Comparison of ENCODE assay signal across 22 cellular contexts in the genomic region with DNA sequence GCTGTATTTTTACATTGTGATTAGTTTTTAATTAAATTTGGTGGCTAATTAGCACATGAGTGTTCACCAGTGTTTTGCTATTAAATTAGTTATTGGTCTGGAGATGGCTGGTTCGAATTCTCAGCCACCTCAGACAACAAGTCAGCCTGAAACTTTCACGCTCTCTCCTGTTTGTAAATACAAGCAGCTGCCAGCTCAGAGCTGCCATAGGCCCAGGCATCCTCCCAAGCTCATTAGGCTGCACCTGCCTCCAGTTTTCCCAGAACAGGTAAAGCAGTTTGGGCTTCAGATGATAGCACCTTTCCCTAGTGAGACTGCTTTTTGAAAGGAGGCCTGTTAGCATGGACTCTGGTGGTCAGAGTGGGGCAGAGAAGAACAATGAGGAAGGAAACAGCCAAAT.
DNase-seq lines count a peak whose midpoint lies in the region; ATAC-seq and TF ChIP-seq lines count a peak whose summit lies in the region.
"Had no signal": no experiment of that assay in that cellular context is flagged by ENCODE, and none has a peak within 500 bp of the region (broad histone marks: within the 10 kb centered on the region; RNA-seq: fewer than 3 reads in every experiment).

No MANE protein-coding gene starts in this region.

- peak; percentile 58 for DNase-seq in DMS153 (lab: John Stamatoyannopoulos, UW)
- DNase-seq in H9 = no peak
- peak; percentile 54 for DNase-seq in NCI-H2171 treated with DMSO at 0.1 percent for 48 hours (lab: John Stamatoyannopoulos, UW)
- DNase-seq in NOMO-1 (lab: John Stamatoyannopoulos, UW; ENCODE audit: unreplicated experiment in 2 of 2) = no peak
- DNase-seq in activated CD4-positive, alpha-beta T cell treated with anti-CD3 and anti-CD28 coated beads, Interleukin-2, amount 50 U/mL, for 48 hours = no peak
- no peak for DNase-seq in LoVo (ENCODE audit: low spot score)
- DNase-seq: activated CD4-positive, alpha-beta T cell treated with anti-CD3 and anti-CD28 coated beads for 36 hours; left lung; midbrain; stimulated activated CD4-positive, alpha-beta T cell treated with anti-CD3 and anti-CD28 coated beads, Interleukin-2, amount 100 ng/mL, for 48 hours; SW 1271; trophoblast cell had no signal

- no peak overlapping the region for H3K27ac ChIP-seq in H9 (ENCODE audit: insufficient read length, low read depth, low read length)
- H3K27ac ChIP-seq: C4-2B, left lung had no signal

- H3K14ac ChIP-seq in H9 (ENCODE audit: insufficient read depth, low read length) = no peak overlapping the region

- H3K9ac ChIP-seq in H9 (ENCODE audit: extremely low read depth, insufficient read length, low read length) = no peak overlapping the region

- no peak overlapping the region for H3K23ac ChIP-seq in H9 (ENCODE audit: insufficient read length, low read depth, low read length)

- H2BK5ac ChIP-seq in H9 (ENCODE audit: insufficient read length, low read length) = no peak overlapping the region

- H3K4ac ChIP-seq in H9 (ENCODE audit: low read depth, low read length) = no peak overlapping the region

- no peak for ATAC-seq in HG03097 (IDR thresholded peaks at IDR 0.05; ENCODE audit: low FRiP score, unreplicated experiment)
- ATAC-seq: activated CD4-positive, alpha-beta T cell treated with anti-CD3 and anti-CD28 coated beads for 36 hours; activated naive CD4-positive, alpha-beta T cell treated with anti-CD3 and anti-CD28 coated beads, Interleukin-2, amount 50 U/mL, for 72 hours; GM12878; left lung had no signal

- peaks cover 72 to 80% of the 10 kb centered on the region in 2 experiments for H3K4me1 Mint-ChIP-seq in H9
- peaks cover 78% of the 10 kb centered on the region for H3K4me1 Mint-ChIP-seq in brain
- H3K4me1 Mint-ChIP-seq: activated CD4-positive, alpha-beta T cell treated with anti-CD3 and anti-CD28 coated beads for 36 hours had no signal

- TF ChIP-seq CTCF in H9 (conservative IDR thresholded peaks at IDR 0.05) = no peak
- TF ChIP-seq CTCF in brain (conservative IDR thresholded peaks at IDR 0.05) = no peak

- no peaks in the 10 kb centered on the region for H3K27me3 ChIP-seq in H9 (ENCODE audit: insufficient read depth, low read length)
- H3K27me3 ChIP-seq: heart right ventricle, left lung had no signal

- H3K27me3 Mint-ChIP-seq in H9 (ENCODE audit: low read depth) (no peaks in the 10 kb centered on the region), brain (peaks cover 12% of the 10 kb centered on the region)
- H3K27me3 Mint-ChIP-seq: progenitor cell of endocrine pancreas; stimulated activated naive CD8-positive, alpha-beta T cell treated with anti-CD3 and anti-CD28 coated beads, Interleukin-15, Interleukin-2, amounts not matched to agents 100 ng/mL and 50 ng/mL, for 24 hours had no signal

- no peak overlapping the region for H4K8ac ChIP-seq in H9 (replicated peaks; ENCODE audit: insufficient read length, low read depth, low read length)

- no peaks in the 10 kb centered on the region for H3K79me2 ChIP-seq in H9 (ENCODE audit: insufficient read depth, low read length)

- H2BK15ac ChIP-seq in H9 (ENCODE audit: low read depth, low read length) = no peak overlapping the region

- no peak overlapping the region for H2BK120ac ChIP-seq in H9 (ENCODE audit: low read depth, low read length, poor library complexity, severe bottlenecking)

- no CpG with 5 or more reads among the region's 2 CpGs for WGBS in H9 (ENCODE audit: extremely low coverage, insufficient read length, low lambda C conversion rate)

- H3K4me1 ChIP-seq in H9 (ENCODE audit: insufficient read depth, low read length) = peaks cover 24% of the 10 kb centered on the region
- H3K4me1 ChIP-seq: left lung had no signal

- H4K20me1 ChIP-seq in H9 (ENCODE audit: control insufficient read depth, insufficient read depth, insufficient read length) = no peaks in the 10 kb centered on the region

- H3K18ac ChIP-seq in H9 (ENCODE audit: insufficient read length, low read depth, low read length) = no peak overlapping the region

- no peak overlapping the region for H2BK20ac ChIP-seq in H9 (ENCODE audit: low read depth, low read length, poor library complexity, severe bottlenecking)

- H3T11ph ChIP-seq in H9 (ENCODE audit: low read length) = no peak overlapping the region

- H4K5ac ChIP-seq in H9 (ENCODE audit: insufficient read length, low read depth, low read length) = no peak overlapping the region

- no peaks in the 10 kb centered on the region for H3K9me3 ChIP-seq in H9 (ENCODE audit: control insufficient read depth, low read depth, low read length)
- H3K9me3 ChIP-seq: heart right ventricle, left lung had no signal

- H3K36me3 Mint-ChIP-seq in H9 (ENCODE audit: insufficient read depth in 1 of 3, low read depth in 3 of 3) (peaks cover 0 to 9% (median 8%) of the 10 kb centered on the region in 3 experiments; a peak in 6 of 7 replicates), brain (peaks cover 3% of the 10 kb centered on the region)
- H3K36me3 Mint-ChIP-seq: activated naive CD4-positive, alpha-beta T cell treated with anti-CD3 and anti-CD28 coated beads, Interleukin-2, amount 50 U/mL, for 72 hours had no signal

- H2BK12ac ChIP-seq in H9 (ENCODE audit: insufficient read length, low read depth, low read length) = no peak overlapping the region

- no peak overlapping the region for H2AFZ ChIP-seq in H9 (ENCODE audit: low read length)

- H3K4me3 Mint-ChIP-seq in H9 (no peak overlapping the region), brain (no peak overlapping the region)
- H3K4me3 Mint-ChIP-seq: activated CD4-positive, alpha-beta T cell treated with anti-CD3 and anti-CD28 coated beads for 36 hours; activated T-helper 1 cell treated with anti-CD3 and anti-CD28 coated beads, Interleukin-12 subunit alpha, Interleukin-12 subunit beta, Interleukin-2, Interleukin-4 antibody, amounts not matched to agents 30 ng/mL and 10 ng/mL and 1 ng/mL, durations not matched to agents 14 hours and 24 hours and 36 hours; stimulated activated naive CD8-positive, alpha-beta T cell treated with anti-CD3 and anti-CD28 coated beads, Interleukin-15, Interleukin-2, amounts not matched to agents 100 ng/mL and 50 ng/mL, for 24 hours had no signal

- no peaks in the 10 kb centered on the region for H3K23me2 ChIP-seq in H9 (ENCODE audit: insufficient read length, low read depth, low read length, poor library complexity, severe bottlenecking)

- H3K9me3 Mint-ChIP-seq in H9 (no peaks in the 10 kb centered on the region; a peak in 1 of 5 replicates), brain (no peaks in the 10 kb centered on the region)
- H3K9me3 Mint-ChIP-seq: activated naive CD4-positive, alpha-beta T cell treated with anti-CD3 and anti-CD28 coated beads, Interleukin-2, amount 50 U/mL, for 72 hours; activated T-helper 1 cell treated with anti-CD3 and anti-CD28 coated beads, Interleukin-12 subunit alpha, Interleukin-12 subunit beta, Interleukin-2, Interleukin-4 antibody, amounts not matched to agents 30 ng/mL and 10 ng/mL and 1 ng/mL, durations not matched to agents 14 hours and 24 hours and 36 hours; stimulated activated naive CD8-positive, alpha-beta T cell treated with anti-CD3 and anti-CD28 coated beads, Interleukin-15, Interleukin-2, amounts not matched to agents 100 ng/mL and 50 ng/mL, for 24 hours had no signal

- H3K56ac ChIP-seq in H9 (ENCODE audit: insufficient read length, low read depth, low read length) = no peak overlapping the region

- H4K91ac ChIP-seq in H9 (ENCODE audit: insufficient read length, low read depth, low read length) = no peak overlapping the region

- H3K27ac Mint-ChIP-seq in H9 (peak overlapping the region in 2 of 3 experiments; percentile 20 to 30; a peak in 3 of 7 replicates), brain (peak overlapping the region in 3 of 5 experiments; percentile 33 to 45 (median 34))
- H3K27ac Mint-ChIP-seq: activated CD4-positive, alpha-beta T cell treated with anti-CD3 and anti-CD28 coated beads for 36 hours; activated T-helper 1 cell treated with anti-CD3 and anti-CD28 coated beads, Interleukin-12 subunit alpha, Interleukin-12 subunit beta, Interleukin-2, Interleukin-4 antibody, amounts not matched to agents 30 ng/mL and 10 ng/mL and 1 ng/mL, durations not matched to agents 14 hours and 24 hours and 36 hours; progenitor cell of endocrine pancreas; stimulated activated naive CD8-positive, alpha-beta T cell treated with anti-CD3 and anti-CD28 coated beads, Interleukin-15, Interleukin-2, amounts not matched to agents 100 ng/mL and 50 ng/mL, for 24 hours had no signal

- H3K79me1 ChIP-seq in H9 (ENCODE audit: insufficient read depth, low read depth, low read length, poor library complexity, severe bottlenecking) = no peaks in the 10 kb centered on the region

- no peak overlapping the region for H3K4me2 ChIP-seq in H9 (ENCODE audit: insufficient read depth, insufficient read length, low read length)
- H3K4me2 ChIP-seq: smooth muscle cell had no signal

- no peak overlapping the region for H2AK5ac ChIP-seq in H9 (ENCODE audit: insufficient read length, low read length)

Comparison
In these comparisons a context has a peak if more than half of its experiments do, and no peak if none do; other contexts are left out.
1. DNase-seq: peak in DMS153 (single experiment) and NCI-H2171 treated with DMSO at 0.1 percent for 48 hours (single experiment); none in H9 (single experiment), NOMO-1 (0 of 2), activated CD4-positive, alpha-beta T cell treated with anti-CD3 and anti-CD28 coated beads, Interleukin-2, amount 50 U/mL, for 48 hours (0 of 2) and LoVo (single experiment).